In the genomic region with DNA sequence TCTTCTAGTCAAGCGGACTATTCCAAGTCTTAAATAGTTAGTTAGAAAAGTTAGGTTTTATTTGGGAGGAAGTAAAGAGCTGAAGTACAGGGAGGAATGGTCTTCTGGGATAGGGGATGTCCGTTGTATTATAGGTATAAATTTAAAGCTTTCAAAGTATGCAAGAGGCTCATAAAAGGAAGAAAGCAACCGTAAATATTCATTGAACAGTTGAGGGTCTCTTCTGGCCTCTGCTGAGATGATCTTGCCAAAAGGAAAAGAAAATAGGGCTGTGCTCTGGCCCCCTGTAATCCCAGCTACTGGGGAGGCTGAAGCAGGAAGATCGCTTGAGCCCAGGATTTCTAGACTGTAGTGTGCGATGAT, we compare ENCODE assay signal across 1 cellular context.
TF ChIP-seq lines count a peak whose summit lies in the region.

No MANE protein-coding gene starts in this region.

TF ChIP-seq in IMR-90, 13 proteins besides CTCF, POLR2A, EP300 and RAD21 (continued from another document):
- no peak for TF ChIP-seq ELK1 (IDR thresholded peaks at IDR 0.05; ENCODE audit: borderline replicate concordance, low read depth, low read length)
